In the genomic region with DNA sequence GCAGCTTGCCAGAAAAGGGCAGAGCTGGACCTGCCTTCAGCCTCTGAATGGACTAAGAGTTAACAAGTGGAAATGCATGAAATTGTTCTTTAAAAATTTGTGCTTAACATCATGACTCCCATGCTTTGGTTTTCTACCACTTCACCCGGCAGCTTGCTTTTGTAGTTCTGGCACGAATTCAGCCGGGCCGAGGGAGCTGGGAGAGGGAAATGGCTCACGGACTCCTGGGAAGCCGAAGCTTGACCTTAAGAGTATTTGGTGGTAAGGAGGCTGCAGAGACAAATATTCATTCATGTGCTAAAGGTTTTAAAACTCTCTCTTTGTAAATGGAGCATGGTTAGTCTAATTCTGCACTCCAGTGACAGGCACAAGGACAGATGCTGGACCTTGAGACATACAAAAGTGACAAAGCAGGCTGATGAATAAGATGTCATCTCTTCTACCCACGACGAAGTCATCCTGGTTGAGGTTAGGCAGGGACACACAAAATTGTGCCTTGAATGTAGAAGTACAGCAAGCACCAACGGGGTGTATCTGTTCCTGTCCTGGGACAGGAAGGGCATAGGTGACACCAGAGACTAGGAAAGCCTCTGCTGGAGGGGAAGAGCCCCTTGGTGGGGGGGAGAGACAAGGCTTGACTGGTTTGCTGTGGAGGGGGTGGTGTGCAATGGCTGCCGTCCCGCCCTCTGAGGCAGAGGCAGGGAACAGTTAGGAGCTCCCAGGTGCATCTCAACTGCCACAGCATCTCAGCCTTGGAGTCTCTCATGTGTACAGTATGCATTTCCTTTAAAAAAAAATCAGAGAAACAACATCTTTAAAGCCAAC, we compare ENCODE assay signal across 1 cellular context.
A peak's percentile ranks its signal among the peaks of the same experiment; 100 is the strongest.
TF ChIP-seq lines count a peak whose summit lies in the region.

No MANE protein-coding gene starts in this region.

TF ChIP-seq in GM12878, 131 proteins besides CTCF, POLR2A, EP300 and RAD21 (continued from another document):
- no peak for TF ChIP-seq MEF2A (IDR thresholded peaks at IDR 0.05; ENCODE audit: insufficient read depth, low read depth, low read length)
- peak; percentile 73 for TF ChIP-seq YY1 (IDR thresholded peaks at IDR 0.05; ENCODE audit: low read depth, low read length)
